Comparison of ENCODE assay signal across 31 cellular contexts in the genomic region with DNA sequence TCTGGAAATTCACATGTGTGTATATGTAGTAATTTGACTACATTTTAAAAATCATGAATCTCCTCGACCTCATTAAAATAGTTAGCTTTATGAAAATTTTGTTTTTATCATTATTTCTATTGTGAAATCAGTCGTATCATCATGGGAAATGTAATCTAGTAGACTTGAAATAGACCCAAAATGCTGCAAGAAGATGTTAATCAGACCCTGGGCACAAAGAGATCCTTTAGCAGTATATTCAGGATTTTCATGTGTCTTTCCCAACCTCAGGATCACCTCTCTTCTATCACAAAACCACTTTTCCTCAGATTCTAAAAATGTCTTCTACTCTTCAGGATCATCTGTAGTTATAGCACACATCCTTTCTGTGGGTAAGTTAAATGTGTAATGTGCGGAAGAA.
A peak's percentile ranks its signal among the peaks of the same experiment; 100 is the strongest.
DNase-seq lines count a peak whose midpoint lies in the region; ATAC-seq, FAIRE-seq and TF ChIP-seq lines count a peak whose summit lies in the region.
"Had no signal": no experiment of that assay in that cellular context is flagged by ENCODE, and none has a peak within 500 bp of the region (broad histone marks: within the 10 kb centered on the region; RNA-seq: fewer than 3 reads in every experiment).

No MANE protein-coding gene starts in this region.

- intact Hi-C loops in MCF 10A (cut with micrococcal nuclease) = no loop called here
- intact Hi-C loops in breast epithelium (cut with DNase I; ENCODE audit: low total_unique reads) = no loop called here
- intact Hi-C loops in K562 (cut with micrococcal nuclease) = no loop called here
- intact Hi-C loops in sigmoid colon (cut with DNase I) = loop anchor here (5.0 kb wide), 2 partner anchors 49 to 224 kb away; no protein-coding TSS in a partner anchor

- no peaks in the 10 kb centered on the region for H3K27me3 Mint-ChIP-seq in MCF 10A (ENCODE audit: insufficient read depth, unreplicated experiment)
- H3K27me3 Mint-ChIP-seq in naive thymus-derived CD8-positive, alpha-beta T cell = no peaks in the 10 kb centered on the region
- H3K27me3 Mint-ChIP-seq: activated CD8-positive, alpha-beta memory T cell treated with anti-CD3 and anti-CD28 coated beads, Interleukin-2, amount 10 ng/mL, durations not matched to agents 7 days and 5 days; CD4-positive, CD25-positive, alpha-beta regulatory T cell; type B pancreatic cell had no signal

- no peaks in the 10 kb centered on the region for H4K20me1 ChIP-seq in K562 (replicated peaks; ENCODE audit: control insufficient read depth, insufficient read depth, low read length)

- H3K36me3 ChIP-seq in breast epithelium (no peaks in the 10 kb centered on the region), K562 (ENCODE audit: control insufficient read depth, insufficient read depth, low read length) (peaks cover 39% of the 10 kb centered on the region; the same call in 2 of the 3 replicates), sigmoid colon (peaks cover 0 to 36% (median 13%) of the 10 kb centered on the region in 4 donors)
- H3K36me3 ChIP-seq: brain microvascular endothelial cell had no signal

- no peak overlapping the region for H3K9ac ChIP-seq in K562 (ENCODE audit: insufficient read depth in 1 of 2, low read depth in 2 of 2, low read length in 2 of 2)
- H3K9ac ChIP-seq: SK-N-SH had no signal

- H3K79me2 ChIP-seq in K562 (ENCODE audit: control insufficient read depth, insufficient read depth, low read length) = no peaks in the 10 kb centered on the region

- TF ChIP-seq RAD21 in K562 (CRISPR knock-in tag; conservative IDR thresholded peaks at IDR 0.05 in 1 of 2, IDR thresholded peaks at IDR 0.05 in 1 of 2) = no peak

- H3K27ac Mint-ChIP-seq in MCF 10A (ENCODE audit: low read depth, unreplicated experiment) = peak overlapping the region; percentile 70
- H3K27ac Mint-ChIP-seq in naive thymus-derived CD8-positive, alpha-beta T cell = peak overlapping the region in 6 of 10 donors; percentile 13 to 91 (median 53)
- H3K27ac Mint-ChIP-seq: activated CD8-positive, alpha-beta memory T cell treated with anti-CD3 and anti-CD28 coated beads, Interleukin-2, amount 10 ng/mL, durations not matched to agents 7 days and 5 days; type B pancreatic cell had no signal

- peaks cover 87% of the 10 kb centered on the region for H3K36me3 Mint-ChIP-seq in MCF 10A (ENCODE audit: insufficient read depth, unreplicated experiment)
- peaks cover 3 to 79% (median 35%) of the 10 kb centered on the region in 3 donors for H3K36me3 Mint-ChIP-seq in naive thymus-derived CD8-positive, alpha-beta T cell

- WGBS in K562 (ENCODE audit: insufficient coverage, low coverage, missing lambda C conversion rate) = 76% methylated on average over 3 of the region's 3 CpGs
- 93 to 94% methylated on average over 3 of the region's 3 CpGs for WGBS in sigmoid colon, 2 donors

- H3K9me3 ChIP-seq in breast epithelium (no peaks in the 10 kb centered on the region), K562 (replicated peaks; ENCODE audit: control insufficient read depth, insufficient read depth, low read depth, low read length) (no peaks in the 10 kb centered on the region), sigmoid colon (no peaks in the 10 kb centered on the region)
- H3K9me3 ChIP-seq: SK-N-SH had no signal

- FAIRE-seq in K562 (lab: Jason Lieb, UNC) = no peak
- FAIRE-seq: A204.1 had no signal

- TF ChIP-seq CTCF in MCF 10A (IDR thresholded peaks at IDR 0.05; ENCODE audit: unreplicated experiment) (no peak), breast epithelium (IDR thresholded peaks at IDR 0.05) (no peak), K562 (IDR thresholded peaks at IDR 0.05 in 2 of 3, conservative IDR thresholded peaks at IDR 0.05 in 1 of 3; ENCODE audit: insufficient read depth in 2 of 3, low read depth in 1 of 3, low read length in 3 of 3) (no peak), sigmoid colon (IDR thresholded peaks at IDR 0.05) (no peak)

- no peak for TF ChIP-seq EP300 in K562 (IDR thresholded peaks at IDR 0.05; ENCODE audit: low read length)
- no peak for TF ChIP-seq EP300 in sigmoid colon (IDR thresholded peaks at IDR 0.05)

- H3K4me1 ChIP-seq in breast epithelium (no peaks in the 10 kb centered on the region), K562 (replicated peaks in 1 of 2; ENCODE audit: control insufficient read depth in 2 of 2, insufficient read depth in 2 of 2, low read length in 2 of 2) (peaks cover 0 to 3% of the 10 kb centered on the region in 2 experiments; a peak in 1 of 5 replicates), sigmoid colon (peaks cover 0 to 11% (median 9%) of the 10 kb centered on the region in 4 donors)

- peak overlapping the region in 1 of 2 donors; percentile 49 for H3K27ac ChIP-seq in breast epithelium
- H3K27ac ChIP-seq in K562 (ENCODE audit: extremely low read depth, low read depth, low read length) = no peak overlapping the region
- H3K27ac ChIP-seq in sigmoid colon = peak overlapping the region in 1 of 4 donors; percentile 33
- H3K27ac ChIP-seq: brain microvascular endothelial cell, dorsolateral prefrontal cortex, PC-9 had no signal

- H3K4me2 ChIP-seq in K562 (ENCODE audit: insufficient read depth, low read length) = no peak overlapping the region
- H3K4me2 ChIP-seq: PC-9, SK-N-SH had no signal

- no peaks in the 10 kb centered on the region for H3K9me3 Mint-ChIP-seq in MCF 10A (ENCODE audit: unreplicated experiment)
- no peaks in the 10 kb centered on the region for H3K9me3 Mint-ChIP-seq in naive thymus-derived CD8-positive, alpha-beta T cell
- H3K9me3 Mint-ChIP-seq: activated T-cell treated with anti-CD3 and anti-CD28 coated beads, Interleukin-2, amount 50 U/mL, for 4 hours; CD4-positive, CD25-positive, alpha-beta regulatory T cell; type B pancreatic cell had no signal

- H3K4me3 ChIP-seq in breast epithelium = no peak overlapping the region
- no peak overlapping the region for H3K4me3 ChIP-seq in K562
- no peak overlapping the region for H3K4me3 ChIP-seq in sigmoid colon
- H3K4me3 ChIP-seq: dorsolateral prefrontal cortex, PC-9 had no signal

- CTCF ChIA-PET in MCF 10A (lab: Yijun Ruan, JAX) = interaction anchor here (0.5 kb wide), 1 partner anchor 79 kb away, joined by 3 read pairs; no protein-coding TSS in a partner anchor
- CTCF ChIA-PET in K562 (lab: Yijun Ruan, JAX; ENCODE audit: low intra/inter-chr PET ratio) = no interaction called here

- DNase-seq in MCF 10A (ENCODE audit: unreplicated experiment) (no peak), breast epithelium (ENCODE audit: low spot score in 2 of 2) (no peak), K562 (ENCODE audit: extremely low read depth in 1 of 4, low spot score in 3 of 4) (no peak), sigmoid colon (no peak), KBM-7 (no peak), T-helper 1 cell (no peak), NCI-H2196 treated with DMSO at 0.1 percent for 48 hours (lab: John Stamatoyannopoulos, UW; ENCODE audit: unreplicated experiment) (no peak)
- no peak for DNase-seq in naive thymus-derived CD8-positive, alpha-beta T cell
- DNase-seq: activated CD4-positive, alpha-beta T cell treated with anti-CD3 and anti-CD28 coated beads, Interleukin-2, amount 50 U/mL, for 4 hours; activated CD8-positive, alpha-beta memory T cell treated with anti-CD3 and anti-CD28 coated beads, Interleukin-2, amount 10 ng/mL, durations not matched to agents 7 days and 5 days; activated T-cell treated with anti-CD3 and anti-CD28 coated beads, Interleukin-2, amount 50 U/mL, for 4 hours; amygdala; brain microvascular endothelial cell; CD4-positive, CD25-positive, alpha-beta regulatory T cell; dorsolateral prefrontal cortex; left colon; MV-4-11; NCI-H1436; NCI-H2081; NCI-H345; NCI-H69; PC-9; right cardiac atrium; SK-N-SH; stimulated activated CD4-positive, alpha-beta T cell treated with anti-CD3 and anti-CD28 coated beads, Interleukin-12 subunit alpha, Interleukin-12 subunit beta, amount 100 ng/mL, for 4 hours; stimulated activated CD4-positive, alpha-beta T cell treated with anti-CD3 and anti-CD28 coated beads, Interleukin-2, amount 100 ng/mL, for 48 hours; substantia nigra; T-helper 2 cell had no signal

- in situ Hi-C loops in K562 (cut with MboI) (no loop called here), KBM-7 (cut with MboI; ENCODE audit: low pct_unique_long_range_greater_than_20kb, low sequenced_read_pairs) (no loop called here)

- ATAC-seq in K562 = no peak
- ATAC-seq in naive thymus-derived CD8-positive, alpha-beta T cell = no peak
- ATAC-seq: activated CD8-positive, alpha-beta memory T cell treated with anti-CD3 and anti-CD28 coated beads, Interleukin-2, amount 10 ng/mL, durations not matched to agents 7 days and 5 days; activated T-cell treated with anti-CD3 and anti-CD28 coated beads, Interleukin-2, amount 50 U/mL, for 4 hours; HCT116; left colon; right cardiac atrium had no signal

- POLR2A ChIA-PET in MCF 10A (lab: Yijun Ruan, JAX) (interaction anchor here (0.5 to 2.3 kb wide), 4 partner anchors 13 to 952 kb away, joined by 3 to 12 read pairs (median 4); partner anchors contain the start of gene RPL3), K562 (lab: Yijun Ruan, JAX) (no interaction called here)
- POLR2A ChIA-PET in naive thymus-derived CD8-positive, alpha-beta T cell (lab: Charles Lee) = interaction anchor here (2.8 kb wide), 1 partner anchor 75 kb away, joined by 6 read pairs; the partner anchor contains the start of gene ADSL

- BruUV-seq in MCF 10A (replicated peaks; lab: Mats Ljungman, UMichigan) (no TSS peak), K562 (replicated peaks; lab: Mats Ljungman, UMichigan) (no TSS peak)

- no peak overlapping the region for H2AFZ ChIP-seq in K562 (ENCODE audit: low read depth, low read length)
- H2AFZ ChIP-seq: PC-9 had no signal

- TF ChIP-seq POLR2A in breast epithelium (IDR thresholded peaks at IDR 0.05) = no peak
- TF ChIP-seq POLR2A in K562 (conservative IDR thresholded peaks at IDR 0.05) = no peak
- TF ChIP-seq POLR2A in sigmoid colon (IDR thresholded peaks at IDR 0.05) = no peak

- H3K4me3 Mint-ChIP-seq in MCF 10A (ENCODE audit: unreplicated experiment) = no peak overlapping the region
- H3K4me3 Mint-ChIP-seq in naive thymus-derived CD8-positive, alpha-beta T cell = no peak overlapping the region
- H3K4me3 Mint-ChIP-seq: activated CD8-positive, alpha-beta memory T cell treated with anti-CD3 and anti-CD28 coated beads, Interleukin-2, amount 10 ng/mL, durations not matched to agents 7 days and 5 days; activated T-cell treated with anti-CD3 and anti-CD28 coated beads, Interleukin-2, amount 50 U/mL, for 4 hours; CD4-positive, CD25-positive, alpha-beta regulatory T cell; type B pancreatic cell had no signal

- no peaks in the 10 kb centered on the region for H3K27me3 ChIP-seq in breast epithelium
- no peaks in the 10 kb centered on the region for H3K27me3 ChIP-seq in K562 (ENCODE audit: control insufficient read depth in 2 of 2, insufficient read depth in 2 of 2, low read length in 2 of 2)
- H3K27me3 ChIP-seq in sigmoid colon = no peaks in the 10 kb centered on the region
- H3K27me3 ChIP-seq: brain microvascular endothelial cell, dorsolateral prefrontal cortex had no signal

- no peaks in the 10 kb centered on the region for H3K9me1 ChIP-seq in K562 (ENCODE audit: control insufficient read depth, insufficient read depth, low read length)

- H3K4me1 Mint-ChIP-seq in MCF 10A (ENCODE audit: insufficient read depth, unreplicated experiment) = peaks cover 9% of the 10 kb centered on the region
- H3K4me1 Mint-ChIP-seq in naive thymus-derived CD8-positive, alpha-beta T cell = peaks cover 8 to 50% (median 21%) of the 10 kb centered on the region in 4 donors

TF ChIP-seq in K562, 482 proteins besides CTCF, POLR2A, EP300 and RAD21 (continues in another document):
- TF ChIP-seq CEBPB (tag; IDR thresholded peaks at IDR 0.05) = 0 out of 2 replicates have a peak, but pooled peaks have one; percentile 10
- no peak for TF ChIP-seq ZSCAN32 (CRISPR knock-in tag; IDR thresholded peaks at IDR 0.05)
